Comparison of ENCODE assay signal across 11 cellular contexts in the genomic region with DNA sequence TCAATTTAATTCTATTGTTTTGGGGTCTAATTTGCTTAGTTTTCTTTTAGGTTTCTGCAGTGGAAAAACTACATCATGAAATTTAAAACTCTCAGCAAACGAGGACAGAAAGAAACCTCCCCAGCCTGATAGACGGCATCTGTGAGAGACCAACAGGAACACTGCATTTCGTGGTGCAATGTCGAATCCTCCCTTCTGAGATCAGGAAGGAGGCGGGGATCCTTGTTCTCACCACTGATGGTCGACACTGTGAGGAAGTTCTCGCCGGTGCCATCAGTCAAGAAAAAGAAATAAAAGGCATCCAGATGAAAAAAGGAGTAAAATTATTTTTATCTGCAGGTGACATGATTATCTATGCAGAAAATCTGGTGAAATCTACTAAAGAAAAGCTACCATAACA. TPM values are rescaled to one million over a fixed set of nuclear protein-coding genes. Genes with fewer than 3 reads are reported as not detected.
DNase-seq lines count a peak whose midpoint lies in the region; ATAC-seq, FAIRE-seq and TF ChIP-seq lines count a peak whose summit lies in the region.
"Had no signal": no experiment of that assay in that cellular context is flagged by ENCODE, and none has a peak within 500 bp of the region (broad histone marks: within the 10 kb centered on the region; RNA-seq: fewer than 3 reads in every experiment).

No MANE protein-coding gene starts in this region.

- no peak for TF ChIP-seq CTCF in activated B cell treated with CpG ODN at 0.5 μM for 24 hours (IDR thresholded peaks at IDR 0.05)

- no peak for DNase-seq in GM19239 (ENCODE audit: insufficient read length, low spot score)
- no peak for DNase-seq in activated B cell treated with CpG ODN at 0.5 μM for 24 hours
- peak; percentile 59 for DNase-seq in left kidney (ENCODE audit: low read depth, low spot score)
- no peak for DNase-seq in activated CD8-positive, alpha-beta memory T cell treated with anti-CD3 and anti-CD28 coated beads for 24 hours
- no peak for DNase-seq in stimulated activated CD4-positive, alpha-beta T cell treated with anti-CD3 and anti-CD28 coated beads, Interleukin-2, amount 100 ng/mL, for 48 hours
- DNase-seq: hypothalamus had no signal

- peak overlapping the region; percentile 3 for H3K27ac Mint-ChIP-seq in activated B cell treated with CpG ODN at 0.5 μM for 24 hours

- no peaks in the 10 kb centered on the region for H3K27me3 ChIP-seq in ACC112 (ENCODE audit: insufficient read depth, low read length)
- H3K27me3 ChIP-seq: body of pancreas had no signal

- peak; percentile 4 for FAIRE-seq in GM19239 (lab: Jason Lieb, UNC)

- POLR2A ChIA-PET in activated B cell treated with CpG ODN at 0.5 μM for 24 hours (lab: Charles Lee): interaction anchor here (0.7 kb wide), 1 partner anchor 20 kb away, joined by 3 read pairs; no protein-coding TSS in a partner anchor

- peaks cover 3% of the 10 kb centered on the region for H3K4me1 ChIP-seq in ACC112 (ENCODE audit: control insufficient read depth, insufficient read depth, low read length, unreplicated experiment)
- H3K4me1 ChIP-seq: body of pancreas had no signal

- ATAC-seq in activated B cell treated with CpG ODN at 0.5 μM for 24 hours (ENCODE audit: low read depth) (no peak), esophagus mucosa (no peak), HG02610 (IDR thresholded peaks at IDR 0.05; ENCODE audit: unreplicated experiment) (no peak)
- ATAC-seq: body of pancreas had no signal

- H3K36me3 Mint-ChIP-seq in activated B cell treated with CpG ODN at 0.5 μM for 24 hours (ENCODE audit: low read depth): peaks cover 24% of the 10 kb centered on the region

- H3K27ac ChIP-seq in ACC112 (ENCODE audit: low read depth, low read length): no peak overlapping the region
- H3K27ac ChIP-seq: VCaP had no signal

- intact Hi-C loops in activated B cell treated with CpG ODN at 0.5 μM for 24 hours (cut with micrococcal nuclease): loop anchor here (2.0 kb wide), 1 partner anchor 57 kb away; the partner anchor contains the start of gene DGKQ

- 0 out of 2 replicates have a peak, but pooled peaks cover 3% of the 10 kb centered on the region for H3K36me3 ChIP-seq in ACC112 (ENCODE audit: insufficient read depth, low read length)

- H2AFZ ChIP-seq in ACC112 (ENCODE audit: low read length, unreplicated experiment): no peak overlapping the region

- peaks cover 52% of the 10 kb centered on the region for H3K4me1 Mint-ChIP-seq in activated B cell treated with CpG ODN at 0.5 μM for 24 hours

- H3K4me3 ChIP-seq in ACC112 (ENCODE audit: low read depth, low read length): peak overlapping the region; percentile 35
- H3K4me3 ChIP-seq: body of pancreas had no signal

- CTCF ChIA-PET in activated B cell treated with CpG ODN at 0.5 μM for 24 hours (lab: Charles Lee): no interaction called here

- H3K9me3 Mint-ChIP-seq in activated B cell treated with CpG ODN at 0.5 μM for 24 hours: peaks cover 2% of the 10 kb centered on the region

- no peaks in the 10 kb centered on the region for H3K27me3 Mint-ChIP-seq in activated B cell treated with CpG ODN at 0.5 μM for 24 hours

- H3K4me3 Mint-ChIP-seq in activated B cell treated with CpG ODN at 0.5 μM for 24 hours: peak overlapping the region; percentile 58

- H3K79me2 ChIP-seq in ACC112 (ENCODE audit: control insufficient read depth, insufficient read depth, low read length, unreplicated experiment): peaks cover 77% of the 10 kb centered on the region

RNA-seq across cellular contexts. Expression of gene GAK, which starts 16.5 kb away (rescaled TPM):
- 159 and 172 TPM in 2 replicates for total RNA-seq in activated B cell treated with CpG ODN at 0.5 μM for 24 hours
- total RNA-seq in esophagus mucosa: 69.1 TPM

RNA-seq across cellular contexts. Expression of gene TMEM175, which starts 16.7 kb away (rescaled TPM):
- total RNA-seq in activated B cell treated with CpG ODN at 0.5 μM for 24 hours (24.5 and 28.8 TPM in 2 replicates), esophagus mucosa (11.2 TPM)

RNA-seq across cellular contexts. Expression of gene DGKQ, which starts 57.8 kb away (rescaled TPM):
- total RNA-seq in activated B cell treated with CpG ODN at 0.5 μM for 24 hours: 16.3 and 16.4 TPM in 2 replicates
- 12.0 TPM for total RNA-seq in esophagus mucosa
